12 cellular contexts compared by ENCODE assay signal in genomic region chr22:24304067-24304675, GRCh38. TPM values are rescaled to one million over a fixed set of nuclear protein-coding genes. Genes with fewer than 3 reads are reported as not detected.
DNase-seq lines count a peak whose midpoint lies in the region; ATAC-seq and TF ChIP-seq lines count a peak whose summit lies in the region.
"Had no signal": no experiment of that assay in that cellular context is flagged by ENCODE, and none has a peak within 500 bp of the region (broad histone marks: within the 10 kb centered on the region; RNA-seq: fewer than 3 reads in every experiment).

No MANE protein-coding gene starts in this region.

- H3K4me3 ChIP-seq in cardiac muscle cell, result no peak overlapping the region
- H3K4me3 ChIP-seq in upper lobe of right lung, result no peak overlapping the region
- H3K4me3 ChIP-seq: neural progenitor cell had no signal

- TF ChIP-seq CTCF in cardiac muscle cell (IDR thresholded peaks at IDR 0.05; ENCODE audit: low read depth, low read length) (no peak), MCF 10A (IDR thresholded peaks at IDR 0.05; ENCODE audit: unreplicated experiment) (no peak), upper lobe of right lung (IDR thresholded peaks at IDR 0.05) (no peak)

- DNase-seq in cardiac muscle cell (ENCODE audit: low read depth in 1 of 2, low spot score in 1 of 2), result no peak
- no peak for DNase-seq in cardiac septum (ENCODE audit: low spot score)
- no peak for DNase-seq in MCF 10A (ENCODE audit: unreplicated experiment)
- no peak for DNase-seq in memory B cell (ENCODE audit: low spot score in 2 of 2)
- DNase-seq in upper lobe of right lung, result no peak
- no peak for DNase-seq in KG1 (lab: John Stamatoyannopoulos, UW)
- no peak for DNase-seq in stimulated activated CD4-positive, alpha-beta T cell treated with anti-CD3 and anti-CD28 coated beads, Interleukin-4, amount 100 ng/mL, for 1 hour
- DNase-seq: activated effector memory CD4-positive, alpha-beta T cell treated with anti-CD3 and anti-CD28 coated beads, Interleukin-2, amount 50 U/mL, for 16 hours; NCI-H1694; stimulated activated CD4-positive, alpha-beta T cell treated with anti-CD3 and anti-CD28 coated beads, Interleukin-4, amount 100 ng/mL, for 24 hours had no signal

- H3K27ac ChIP-seq in cardiac muscle cell, result peak overlapping the region; percentile 55
- peak overlapping the region; percentile 58 for H3K27ac ChIP-seq in upper lobe of right lung
- H3K27ac ChIP-seq: neural progenitor cell had no signal

- H3K36me3 Mint-ChIP-seq in MCF 10A (ENCODE audit: insufficient read depth, unreplicated experiment), result peaks cover 50% of the 10 kb centered on the region
- H3K36me3 Mint-ChIP-seq in memory B cell, result peaks cover 29% of the 10 kb centered on the region

- H3K27me3 ChIP-seq in cardiac muscle cell, result no peaks in the 10 kb centered on the region
- H3K27me3 ChIP-seq in upper lobe of right lung, result no peaks in the 10 kb centered on the region
- H3K27me3 ChIP-seq: neural progenitor cell had no signal

- intact Hi-C loops in cardiac septum (cut with DNase I), result no loop called here
- intact Hi-C loops in MCF 10A (cut with micrococcal nuclease), result no loop called here
- intact Hi-C loops in upper lobe of right lung (cut with DNase I), result no loop called here

- H3K9me3 Mint-ChIP-seq in MCF 10A (ENCODE audit: unreplicated experiment) (no peaks in the 10 kb centered on the region), memory B cell (peaks cover 2% of the 10 kb centered on the region)

- H3K9me3 ChIP-seq in cardiac muscle cell (ENCODE audit: low read depth) (no peaks in the 10 kb centered on the region), upper lobe of right lung (no peaks in the 10 kb centered on the region)

- no peak overlapping the region for H3K27ac Mint-ChIP-seq in MCF 10A (ENCODE audit: low read depth, unreplicated experiment)
- peak overlapping the region; percentile 84 for H3K27ac Mint-ChIP-seq in memory B cell

- peaks cover 10% of the 10 kb centered on the region for H3K36me3 ChIP-seq in cardiac muscle cell
- peaks cover 10% of the 10 kb centered on the region for H3K36me3 ChIP-seq in upper lobe of right lung

- no peak for ATAC-seq in memory B cell (ENCODE audit: low read depth)
- ATAC-seq in upper lobe of right lung, result peak; percentile 49
- ATAC-seq in GM19035 (IDR thresholded peaks at IDR 0.05; ENCODE audit: unreplicated experiment), result no peak

- POLR2A ChIA-PET in MCF 10A (lab: Yijun Ruan, JAX), result interaction anchor here (0.6 to 1.6 kb wide), 3 partner anchors 19 to 410 kb away, joined by 3 to 5 read pairs (median 4); partner anchors contain the start of gene MIF

- H3K4me3 Mint-ChIP-seq in MCF 10A (ENCODE audit: unreplicated experiment), result peak overlapping the region; percentile 43
- H3K4me3 Mint-ChIP-seq in memory B cell, result no peak overlapping the region
- H3K4me3 Mint-ChIP-seq: neural progenitor cell had no signal

- H3K4me1 Mint-ChIP-seq in MCF 10A (ENCODE audit: insufficient read depth, unreplicated experiment) (peaks cover 27% of the 10 kb centered on the region), memory B cell (peaks cover 32% of the 10 kb centered on the region)

- H3K27me3 Mint-ChIP-seq in MCF 10A (ENCODE audit: insufficient read depth, unreplicated experiment), result no peaks in the 10 kb centered on the region
- no peaks in the 10 kb centered on the region for H3K27me3 Mint-ChIP-seq in memory B cell

- CTCF ChIA-PET in MCF 10A (lab: Yijun Ruan, JAX), result no interaction called here

- H3K4me1 ChIP-seq in cardiac muscle cell (ENCODE audit: low read depth) (peaks cover 12% of the 10 kb centered on the region), upper lobe of right lung (peaks cover 56% of the 10 kb centered on the region)
- H3K4me1 ChIP-seq: neural progenitor cell had no signal

- TSS peak; percentile 19 for BruUV-seq in MCF 10A (replicated peaks; lab: Mats Ljungman, UMichigan)

RNA-seq across cellular contexts. Expression of gene SPECC1L, which starts 33.5 kb away (rescaled TPM):
- total RNA-seq in cardiac muscle cell, result 36.9 and 43.2 TPM in 2 replicates
- 19.7 and 26.9 TPM in 2 replicates for polyA plus RNA-seq in cardiac muscle cell
- 52.8 TPM for total RNA-seq in cardiac septum
- 48.7 and 60.4 TPM in 2 replicates for total RNA-seq in MCF 10A (2022)
- total RNA-seq in upper lobe of right lung, result 87.1 TPM

RNA-seq across cellular contexts. Expression of gene GGT5, which starts 59.3 kb away (rescaled TPM):
- total RNA-seq in cardiac muscle cell, result 0.21 and 0.35 TPM in 2 replicates
- polyA plus RNA-seq in cardiac muscle cell, result 2.3 and 3.6 TPM in 2 replicates
- 12.2 TPM for total RNA-seq in cardiac septum
- total RNA-seq in MCF 10A (2022), result 31.5 and 34.6 TPM in 2 replicates
- total RNA-seq in upper lobe of right lung, result 66.5 TPM
